26 cellular contexts compared by ENCODE assay signal in the genomic region with DNA sequence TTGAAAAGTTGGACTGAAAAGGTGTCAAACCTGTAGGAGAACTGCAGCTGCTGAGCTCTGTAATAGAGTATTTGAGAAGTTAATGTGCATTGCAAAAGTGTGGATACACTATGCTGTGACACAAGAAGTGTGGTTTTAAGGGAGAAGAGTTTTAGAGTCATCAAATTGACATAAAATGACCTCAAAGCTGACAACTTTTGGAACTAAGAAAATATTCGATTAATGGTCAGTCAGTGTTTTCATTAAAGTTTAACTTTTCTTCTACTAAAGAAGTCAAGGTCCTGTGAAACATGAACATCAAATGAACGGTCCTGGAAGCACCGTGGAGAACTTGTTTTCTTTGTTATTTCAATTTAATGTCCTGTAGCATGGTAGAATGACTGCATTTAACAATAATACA.
"Had no signal": no experiment of that assay in that cellular context is flagged by ENCODE, and none has a peak within 500 bp of the region (broad histone marks: within the 10 kb centered on the region; RNA-seq: fewer than 3 reads in every experiment).

No MANE protein-coding gene starts in this region.

- ATAC-seq: esophagus mucosa; gastrocnemius medialis; left colon; mucosa of descending colon; pancreas; sciatic nerve; stimulated activated naive B cell treated with anti-CD40 and anti-IgM and Interleukin-4, amounts not matched to agents 10 μg/mL and 1 μg/mL and 100 μg/mL, for 72 hours had no signal

- H3K36me3 Mint-ChIP-seq: mesothelial cell of epicardium; naive B cell; stimulated activated naive B cell treated with anti-CD40 and anti-IgM and Interleukin-4, amounts not matched to agents 10 μg/mL and 1 μg/mL and 100 μg/mL, for 72 hours had no signal

- H3K4me1 Mint-ChIP-seq: mesothelial cell of epicardium; naive B cell; stimulated activated naive B cell treated with anti-CD40 and anti-IgM and Interleukin-4, amounts not matched to agents 10 μg/mL and 1 μg/mL and 100 μg/mL, for 72 hours had no signal

- H3K4me3 ChIP-seq: dorsolateral prefrontal cortex, gastrocnemius medialis, mucosa of descending colon, pancreas, smooth muscle cell, thoracic aorta, tibial nerve, upper lobe of left lung had no signal

- H3K9me3 ChIP-seq: gastrocnemius medialis, mucosa of descending colon, neutrophil, pancreas, thoracic aorta, tibial nerve, upper lobe of left lung had no signal

- H3K27ac Mint-ChIP-seq: mesothelial cell of epicardium; naive B cell; stimulated activated naive B cell treated with anti-CD40 and anti-IgM and Interleukin-4, amounts not matched to agents 10 μg/mL and 1 μg/mL and 100 μg/mL, for 72 hours; stimulated activated naive CD8-positive, alpha-beta T cell treated with anti-CD3 and anti-CD28 coated beads, Interleukin-15, Interleukin-2, amounts not matched to agents 100 ng/mL and 50 ng/mL, for 24 hours had no signal

- H3K36me3 ChIP-seq: gastrocnemius medialis, neutrophil, pancreas, thoracic aorta, tibial nerve, upper lobe of left lung had no signal

- H3K9me3 Mint-ChIP-seq: mesothelial cell of epicardium; stimulated activated naive B cell treated with anti-CD40 and anti-IgM and Interleukin-4, amounts not matched to agents 10 μg/mL and 1 μg/mL and 100 μg/mL, for 72 hours had no signal

- H3K27ac ChIP-seq: gastrocnemius medialis, neutrophil, pancreas, thoracic aorta, tibial nerve, upper lobe of left lung had no signal

- FAIRE-seq: colon, keratinocyte, pancreas, urothelium cell line had no signal

- DNase-seq: central memory CD4-positive, alpha-beta T cell; dorsolateral prefrontal cortex; effector CD4-positive, alpha-beta T cell; foreskin fibroblast; gastrocnemius medialis; head of caudate nucleus; left colon; mesenchymal stem cell; mucosa of descending colon; naive B cell; pancreas; stimulated activated CD4-positive, alpha-beta T cell treated with anti-CD3 and anti-CD28 coated beads, Interleukin-2, amount 100 ng/mL, for 24 hours; stimulated activated CD4-positive, alpha-beta T cell treated with anti-CD3 and anti-CD28 coated beads, Interleukin-4, amount 100 ng/mL, for 24 hours; stimulated activated naive B cell treated with anti-CD40 and anti-IgM and Interleukin-4, amounts not matched to agents 10 μg/mL and 1 μg/mL and 100 μg/mL, for 72 hours; upper lobe of left lung had no signal

- H3K27me3 ChIP-seq: dorsolateral prefrontal cortex, gastrocnemius medialis, neutrophil, tibial nerve, upper lobe of left lung had no signal

- H3K27me3 Mint-ChIP-seq: naive B cell; stimulated activated naive B cell treated with anti-CD40 and anti-IgM and Interleukin-4, amounts not matched to agents 10 μg/mL and 1 μg/mL and 100 μg/mL, for 72 hours; stimulated activated naive CD8-positive, alpha-beta T cell treated with anti-CD3 and anti-CD28 coated beads, Interleukin-15, Interleukin-2, amounts not matched to agents 100 ng/mL and 50 ng/mL, for 24 hours had no signal

- H3K4me1 ChIP-seq: gastrocnemius medialis, pancreas, tibial nerve, upper lobe of left lung had no signal

- H3K4me3 Mint-ChIP-seq: mesothelial cell of epicardium; naive B cell; stimulated activated naive B cell treated with anti-CD40 and anti-IgM and Interleukin-4, amounts not matched to agents 10 μg/mL and 1 μg/mL and 100 μg/mL, for 72 hours; stimulated activated naive CD8-positive, alpha-beta T cell treated with anti-CD3 and anti-CD28 coated beads, Interleukin-15, Interleukin-2, amounts not matched to agents 100 ng/mL and 50 ng/mL, for 24 hours had no signal
